In genomic region chr11:88164806-88165205, GRCh38 we compare ENCODE assay signal across 1 cellular context.
TF ChIP-seq lines count a peak whose summit lies in the region.

No MANE protein-coding gene starts in this region.

TF ChIP-seq in K562, 482 proteins besides CTCF, POLR2A, EP300 and RAD21 (continued from another document):
- TF ChIP-seq, protein P1, sequence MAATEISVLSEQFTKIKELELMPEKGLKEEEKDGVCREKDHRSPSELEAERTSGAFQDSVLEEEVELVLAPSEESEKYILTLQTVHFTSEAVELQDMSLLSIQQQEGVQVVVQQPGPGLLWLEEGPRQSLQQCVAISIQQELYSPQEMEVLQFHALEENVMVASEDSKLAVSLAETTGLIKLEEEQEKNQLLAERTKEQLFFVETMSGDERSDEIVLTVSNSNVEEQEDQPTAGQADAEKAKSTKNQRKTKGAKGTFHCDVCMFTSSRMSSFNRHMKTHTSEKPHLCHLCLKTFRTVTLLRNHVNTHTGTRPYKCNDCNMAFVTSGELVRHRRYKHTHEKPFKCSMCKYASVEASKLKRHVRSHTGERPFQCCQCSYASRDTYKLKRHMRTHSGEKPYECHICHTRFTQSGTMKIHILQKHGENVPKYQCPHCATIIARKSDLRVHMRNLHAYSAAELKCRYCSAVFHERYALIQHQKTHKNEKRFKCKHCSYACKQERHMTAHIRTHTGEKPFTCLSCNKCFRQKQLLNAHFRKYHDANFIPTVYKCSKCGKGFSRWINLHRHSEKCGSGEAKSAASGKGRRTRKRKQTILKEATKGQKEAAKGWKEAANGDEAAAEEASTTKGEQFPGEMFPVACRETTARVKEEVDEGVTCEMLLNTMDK (IDR thresholded peaks at IDR 0.05; ENCODE audit: borderline replicate concordance, insufficient read depth, low read depth, low read length, poor library complexity, severe bottlenecking): no peak
- TF ChIP-seq ZNF830 (CRISPR knock-in tag; IDR thresholded peaks at IDR 0.05): no peak
- no peak for TF ChIP-seq ZFP36 (IDR thresholded peaks at IDR 0.05; ENCODE audit: low read depth, low read length, partially characterized antibody)
- no peak for TF ChIP-seq POLR3G (IDR thresholded peaks at IDR 0.05; ENCODE audit: extremely low read depth, insufficient read length, insufficient replicate concordance)
- TF ChIP-seq, protein P2, sequence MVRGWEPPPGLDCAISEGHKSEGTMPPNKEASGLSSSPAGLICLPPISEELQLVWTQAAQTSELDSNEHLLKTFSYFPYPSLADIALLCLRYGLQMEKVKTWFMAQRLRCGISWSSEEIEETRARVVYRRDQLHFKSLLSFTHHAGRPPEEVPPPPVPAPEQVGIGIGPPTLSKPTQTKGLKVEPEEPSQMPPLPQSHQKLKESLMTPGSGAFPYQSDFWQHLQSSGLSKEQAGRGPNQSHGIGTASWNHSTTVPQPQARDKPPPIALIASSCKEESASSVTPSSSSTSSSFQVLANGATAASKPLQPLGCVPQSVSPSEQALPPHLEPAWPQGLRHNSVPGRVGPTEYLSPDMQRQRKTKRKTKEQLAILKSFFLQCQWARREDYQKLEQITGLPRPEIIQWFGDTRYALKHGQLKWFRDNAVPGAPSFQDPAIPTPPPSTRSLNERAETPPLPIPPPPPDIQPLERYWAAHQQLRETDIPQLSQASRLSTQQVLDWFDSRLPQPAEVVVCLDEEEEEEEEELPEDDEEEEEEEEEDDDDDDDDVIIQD (CRISPR knock-in tag; IDR thresholded peaks at IDR 0.05): no peak
- TF ChIP-seq, protein P3, sequence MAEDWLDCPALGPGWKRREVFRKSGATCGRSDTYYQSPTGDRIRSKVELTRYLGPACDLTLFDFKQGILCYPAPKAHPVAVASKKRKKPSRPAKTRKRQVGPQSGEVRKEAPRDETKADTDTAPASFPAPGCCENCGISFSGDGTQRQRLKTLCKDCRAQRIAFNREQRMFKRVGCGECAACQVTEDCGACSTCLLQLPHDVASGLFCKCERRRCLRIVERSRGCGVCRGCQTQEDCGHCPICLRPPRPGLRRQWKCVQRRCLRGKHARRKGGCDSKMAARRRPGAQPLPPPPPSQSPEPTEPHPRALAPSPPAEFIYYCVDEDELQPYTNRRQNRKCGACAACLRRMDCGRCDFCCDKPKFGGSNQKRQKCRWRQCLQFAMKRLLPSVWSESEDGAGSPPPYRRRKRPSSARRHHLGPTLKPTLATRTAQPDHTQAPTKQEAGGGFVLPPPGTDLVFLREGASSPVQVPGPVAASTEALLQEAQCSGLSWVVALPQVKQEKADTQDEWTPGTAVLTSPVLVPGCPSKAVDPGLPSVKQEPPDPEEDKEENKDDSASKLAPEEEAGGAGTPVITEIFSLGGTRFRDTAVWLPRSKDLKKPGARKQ (CRISPR knock-in tag; IDR thresholded peaks at IDR 0.05): no peak
- TF ChIP-seq, protein P4, sequence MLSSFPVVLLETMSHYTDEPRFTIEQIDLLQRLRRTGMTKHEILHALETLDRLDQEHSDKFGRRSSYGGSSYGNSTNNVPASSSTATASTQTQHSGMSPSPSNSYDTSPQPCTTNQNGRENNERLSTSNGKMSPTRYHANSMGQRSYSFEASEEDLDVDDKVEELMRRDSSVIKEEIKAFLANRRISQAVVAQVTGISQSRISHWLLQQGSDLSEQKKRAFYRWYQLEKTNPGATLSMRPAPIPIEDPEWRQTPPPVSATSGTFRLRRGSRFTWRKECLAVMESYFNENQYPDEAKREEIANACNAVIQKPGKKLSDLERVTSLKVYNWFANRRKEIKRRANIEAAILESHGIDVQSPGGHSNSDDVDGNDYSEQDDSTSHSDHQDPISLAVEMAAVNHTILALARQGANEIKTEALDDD (IDR thresholded peaks at IDR 0.05): no peak
- no peak for TF ChIP-seq EGR1 (conservative IDR thresholded peaks at IDR 0.05)
- TF ChIP-seq TEAD1 (CRISPR knock-in tag; IDR thresholded peaks at IDR 0.05): no peak
- no peak for TF ChIP-seq ETS2 (tag; IDR thresholded peaks at IDR 0.05; ENCODE audit: borderline replicate concordance, poor library complexity, severe bottlenecking)
- no peak for TF ChIP-seq CHD1 (IDR thresholded peaks at IDR 0.05; ENCODE audit: low read length)
- no peak for TF ChIP-seq UBTF (IDR thresholded peaks at IDR 0.05; ENCODE audit: borderline replicate concordance in 1 of 2, low read depth in 2 of 2, low read length in 2 of 2)
- no peak for TF ChIP-seq MED1 (CRISPR knock-in tag; IDR thresholded peaks at IDR 0.05; ENCODE audit: borderline replicate concordance)
- no peak for TF ChIP-seq ZBTB11 (CRISPR knock-in tag; IDR thresholded peaks at IDR 0.05)
- TF ChIP-seq SRSF3 (IDR thresholded peaks at IDR 0.05; ENCODE audit: insufficient read depth, low read length): no peak
